Comparison of ENCODE assay signal across 13 cellular contexts in genomic region chr7:13829914-13830603, GRCh38.
DNase-seq lines count a peak whose midpoint lies in the region.
"Had no signal": no experiment of that assay in that cellular context is flagged by ENCODE, and none has a peak within 500 bp of the region (broad histone marks: within the 10 kb centered on the region; RNA-seq: fewer than 3 reads in every experiment).

No MANE protein-coding gene starts in this region.

- DNase-seq in DMS153 treated with DMSO at 0.1 percent for 48 hours (lab: John Stamatoyannopoulos, UW; ENCODE audit: unreplicated experiment) (peak; percentile 55), NCI-H1092 treated with DMSO at 0.1 percent for 48 hours (lab: John Stamatoyannopoulos, UW) (peak; percentile 68), dedifferentiated amniotic fluid mesenchymal stem cell (ENCODE audit: extremely low spot score) (peak; percentile 70), activated T-cell treated with anti-CD3 and anti-CD28 coated beads for 4 hours (no peak), G401 (ENCODE audit: low spot score) (no peak), kidney tubule cell (ENCODE audit: low spot score) (no peak), ecto neural progenitor cell (ENCODE audit: low spot score) (no peak)
- DNase-seq: activated CD4-positive, alpha-beta memory T cell treated with anti-CD3 and anti-CD28 coated beads, Interleukin-2, amount 10 ng/mL, durations not matched to agents 7 days and 5 days; esophagus squamous epithelium; GOT3; NCI-H1048 had no signal

- no peaks in the 10 kb centered on the region for H3K36me3 ChIP-seq in mesodermal cell (ENCODE audit: control insufficient read depth, insufficient read depth, low read length)
- H3K36me3 ChIP-seq: esophagus squamous epithelium had no signal

- in situ Hi-C loops in G401 (cut with HindIII; ENCODE audit: low sequenced_read_pairs): no loop called here

- H3K4me3 ChIP-seq in mesodermal cell (ENCODE audit: extremely low read depth, insufficient read depth, low read length, poor library complexity, severe bottlenecking): no peak overlapping the region
- H3K4me3 ChIP-seq: esophagus squamous epithelium, SK-N-MC had no signal

- peaks cover 25% of the 10 kb centered on the region for H3K4me1 ChIP-seq in mesodermal cell (ENCODE audit: control insufficient read depth, insufficient read depth, low read length, poor library complexity, severe bottlenecking)
- H3K4me1 ChIP-seq: esophagus squamous epithelium had no signal

- H3K27ac ChIP-seq in mesodermal cell (ENCODE audit: low read depth, low read length, severe bottlenecking): peak overlapping the region; percentile 8
- H3K27ac ChIP-seq: esophagus squamous epithelium, SK-N-MC had no signal

- WGBS in mesodermal cell (ENCODE audit: insufficient coverage in 2 of 2), 2 experiments: 90% methylated on average over 2 to 3 of the region's 4 CpGs

- no peaks in the 10 kb centered on the region for H3K9me3 ChIP-seq in mesodermal cell (ENCODE audit: control insufficient read depth, low read length)
- H3K9me3 ChIP-seq: esophagus squamous epithelium had no signal

Comparison
In these comparisons a context has a peak if more than half of its experiments do, and no peak if none do; other contexts are left out.
1. DNase-seq: peak in DMS153 treated with DMSO at 0.1 percent for 48 hours (single experiment), NCI-H1092 treated with DMSO at 0.1 percent for 48 hours (single experiment) and dedifferentiated amniotic fluid mesenchymal stem cell (single experiment); none in activated T-cell treated with anti-CD3 and anti-CD28 coated beads for 4 hours (single experiment), G401 (single experiment), kidney tubule cell (single experiment) and ecto neural progenitor cell (single experiment).